Comparison of ENCODE assay signal across 1 cellular context in genomic region chr13:74770361-74770760, GRCh38.
TF ChIP-seq lines count a peak whose summit lies in the region.

No MANE protein-coding gene starts in this region.

TF ChIP-seq in IMR-90, 13 proteins besides CTCF, POLR2A, EP300 and RAD21 (continued from another document):
- no peak for TF ChIP-seq BHLHE40 (IDR thresholded peaks at IDR 0.05; ENCODE audit: low read depth, low read length)
- TF ChIP-seq NFE2L2 (IDR thresholded peaks at IDR 0.05; ENCODE audit: low read depth, low read length): peak; percentile 66; the same call in 1 of the 2 replicates
- TF ChIP-seq RFX5 (IDR thresholded peaks at IDR 0.05; ENCODE audit: low read depth, low read length): no peak
- no peak for TF ChIP-seq CHD1 (IDR thresholded peaks at IDR 0.05; ENCODE audit: low read depth, low read length)
- no peak for TF ChIP-seq RCOR1 (IDR thresholded peaks at IDR 0.05; ENCODE audit: insufficient replicate concordance, low read length)
